In the genomic region with DNA sequence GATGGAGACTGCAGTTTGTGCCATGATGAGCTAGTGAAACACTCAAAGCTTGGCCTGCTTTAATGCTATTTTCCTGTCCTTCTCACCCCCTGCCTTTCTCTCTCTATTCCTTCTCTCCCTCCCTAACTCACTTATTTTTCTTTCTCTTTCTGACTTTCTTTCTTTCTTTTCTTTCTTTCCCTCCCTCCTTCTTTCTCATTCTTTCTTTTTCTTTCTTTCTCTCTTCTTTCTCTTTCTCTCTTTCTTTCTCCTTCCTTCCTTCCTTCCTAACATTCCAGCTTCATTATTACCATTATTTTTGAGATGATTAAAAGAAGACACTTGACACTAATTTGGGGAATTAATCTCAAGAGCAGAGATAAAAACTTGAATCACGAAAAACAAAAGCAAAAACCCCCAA, we compare ENCODE assay signal across 8 cellular contexts.
"Had no signal": no experiment of that assay in that cellular context is flagged by ENCODE, and none has a peak within 500 bp of the region (broad histone marks: within the 10 kb centered on the region; RNA-seq: fewer than 3 reads in every experiment).

No MANE protein-coding gene starts in this region.

- ATAC-seq: GM12878 had no signal

- DNase-seq: GDM1, GF-D8 had no signal

- H3K4me3 ChIP-seq: GM12878 had no signal

- FAIRE-seq: G401.6, GM12878, GM12891, GM12892, GM18507, GM19239 had no signal
